Comparison of ENCODE assay signal across 27 cellular contexts in genomic region chr4:113461281-113461680, GRCh38.
"Had no signal": no experiment of that assay in that cellular context is flagged by ENCODE, and none has a peak within 500 bp of the region (broad histone marks: within the 10 kb centered on the region; RNA-seq: fewer than 3 reads in every experiment).

No MANE protein-coding gene starts in this region.

- H3K9me3 ChIP-seq: gastroesophageal sphincter, stomach, thyroid gland, upper lobe of left lung, vagina had no signal

- H3K27me3 Mint-ChIP-seq: effector memory CD8-positive, alpha-beta T cell had no signal

- H3K27ac ChIP-seq: gastroesophageal sphincter, stomach, thyroid gland, upper lobe of left lung, vagina, VCaP had no signal

- DNase-seq: activated CD4-positive, alpha-beta T cell treated with anti-CD3 and anti-CD28 coated beads for 4 hours; activated naive CD4-positive, alpha-beta T cell treated with Interleukin-2 at 50 U/mL for 16 hours; activated T-cell treated with anti-CD3 and anti-CD28 coated beads for 4 hours; amygdala; caudate nucleus; cortex of kidney; effector memory CD8-positive, alpha-beta T cell; erythroblast; hippocampal formation; left cardiac atrium; left ventricle myocardium superior; posterior cingulate gyrus; right cardiac atrium; stimulated activated CD4-positive, alpha-beta T cell treated with anti-CD3 and anti-CD28 coated beads, Interleukin-15, amount 100 ng/mL, for 24 hours; stimulated activated CD4-positive, alpha-beta T cell treated with anti-CD3 and anti-CD28 coated beads, Interleukin-2, amount 100 ng/mL, for 24 hours; stomach; SW 1271; T-helper 9 cell; thyroid gland; upper lobe of left lung had no signal

- FAIRE-seq: keratinocyte, TTC549 had no signal

- H3K4me1 ChIP-seq: gastroesophageal sphincter, stomach, thyroid gland, upper lobe of left lung, vagina had no signal

- ATAC-seq: effector memory CD8-positive, alpha-beta T cell; gastroesophageal sphincter; left cardiac atrium; left ventricle myocardium superior; right cardiac atrium had no signal

- H3K27ac Mint-ChIP-seq: nephron; T-helper 1 cell treated with Interleukin-12 subunit alpha and Interleukin-12 subunit beta and Interleukin-4 antibody, amounts not matched to agents 30 μg/mL and 1 μg/mL, for 36 hours had no signal

- H3K4me3 Mint-ChIP-seq: effector memory CD8-positive, alpha-beta T cell; nephron; T-helper 1 cell treated with Interleukin-12 subunit alpha and Interleukin-12 subunit beta and Interleukin-4 antibody, amounts not matched to agents 30 μg/mL and 1 μg/mL, for 36 hours had no signal

- H3K9me3 Mint-ChIP-seq: effector memory CD8-positive, alpha-beta T cell; nephron; T-helper 1 cell treated with Interleukin-12 subunit alpha and Interleukin-12 subunit beta and Interleukin-4 antibody, amounts not matched to agents 30 μg/mL and 1 μg/mL, for 36 hours had no signal

- H3K27me3 ChIP-seq: gastroesophageal sphincter, stomach, thyroid gland, upper lobe of left lung, vagina had no signal

- H3K4me3 ChIP-seq: gastroesophageal sphincter, stomach, thyroid gland, upper lobe of left lung, vagina had no signal
